ENCODE assay signal across 1 cellular context in the genomic region with DNA sequence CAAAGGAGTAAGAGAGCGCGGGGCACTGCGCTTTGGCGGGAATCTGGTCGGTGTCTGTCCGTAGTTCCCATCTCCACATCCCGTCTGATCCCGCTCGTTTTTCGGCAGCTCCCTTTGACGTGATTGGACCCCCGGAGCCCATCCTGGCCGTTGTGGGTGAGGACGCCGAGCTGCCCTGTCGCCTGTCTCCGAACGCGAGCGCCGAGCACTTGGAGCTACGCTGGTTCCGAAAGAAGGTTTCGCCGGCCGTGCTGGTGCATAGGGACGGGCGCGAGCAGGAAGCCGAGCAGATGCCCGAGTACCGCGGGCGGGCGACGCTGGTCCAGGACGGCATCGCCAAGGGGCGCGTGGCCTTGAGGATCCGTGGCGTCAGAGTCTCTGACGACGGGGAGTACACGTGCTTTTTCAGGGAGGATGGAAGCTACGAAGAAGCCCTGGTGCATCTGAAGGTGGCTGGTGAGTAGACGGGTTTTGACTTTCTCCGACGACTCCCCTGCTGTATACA.
TF ChIP-seq lines count a peak whose summit lies in the region.

No MANE protein-coding gene starts in this region.

TF ChIP-seq in WTC11, 78 proteins besides CTCF, POLR2A, EP300 and RAD21 (continued from another document):
- TF ChIP-seq, protein P1, sequence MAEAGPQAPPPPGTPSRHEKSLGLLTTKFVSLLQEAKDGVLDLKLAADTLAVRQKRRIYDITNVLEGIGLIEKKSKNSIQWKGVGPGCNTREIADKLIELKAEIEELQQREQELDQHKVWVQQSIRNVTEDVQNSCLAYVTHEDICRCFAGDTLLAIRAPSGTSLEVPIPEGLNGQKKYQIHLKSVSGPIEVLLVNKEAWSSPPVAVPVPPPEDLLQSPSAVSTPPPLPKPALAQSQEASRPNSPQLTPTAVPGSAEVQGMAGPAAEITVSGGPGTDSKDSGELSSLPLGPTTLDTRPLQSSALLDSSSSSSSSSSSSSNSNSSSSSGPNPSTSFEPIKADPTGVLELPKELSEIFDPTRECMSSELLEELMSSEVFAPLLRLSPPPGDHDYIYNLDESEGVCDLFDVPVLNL (CRISPR knock-in tag; IDR thresholded peaks at IDR 0.05; ENCODE audit: borderline replicate concordance, low read depth), result no peak
- TF ChIP-seq NFATC4 (CRISPR knock-in tag; IDR thresholded peaks at IDR 0.05) (no peak), ZNF416 (CRISPR knock-in tag; IDR thresholded peaks at IDR 0.05) (no peak), ZNF232 (CRISPR knock-in tag; IDR thresholded peaks at IDR 0.05) (peak; percentile 75; the same call in 1 of the 2 replicates), ZNF138 (CRISPR knock-in tag; conservative IDR thresholded peaks at IDR 0.05) (no peak), FOXK1 (CRISPR knock-in tag; IDR thresholded peaks at IDR 0.05) (peak; percentile 87), TEAD1 (CRISPR knock-in tag; IDR thresholded peaks at IDR 0.05) (peak; percentile 90), ZNF396 (CRISPR knock-in tag; IDR thresholded peaks at IDR 0.05; ENCODE audit: borderline replicate concordance) (no peak), NFYB (CRISPR knock-in tag; conservative IDR thresholded peaks at IDR 0.05; ENCODE audit: low read depth) (peak; percentile 42), SP1 (CRISPR knock-in tag; conservative IDR thresholded peaks at IDR 0.05) (no peak; the same call in 1 of the 2 replicates)
- TF ChIP-seq, protein P2, sequence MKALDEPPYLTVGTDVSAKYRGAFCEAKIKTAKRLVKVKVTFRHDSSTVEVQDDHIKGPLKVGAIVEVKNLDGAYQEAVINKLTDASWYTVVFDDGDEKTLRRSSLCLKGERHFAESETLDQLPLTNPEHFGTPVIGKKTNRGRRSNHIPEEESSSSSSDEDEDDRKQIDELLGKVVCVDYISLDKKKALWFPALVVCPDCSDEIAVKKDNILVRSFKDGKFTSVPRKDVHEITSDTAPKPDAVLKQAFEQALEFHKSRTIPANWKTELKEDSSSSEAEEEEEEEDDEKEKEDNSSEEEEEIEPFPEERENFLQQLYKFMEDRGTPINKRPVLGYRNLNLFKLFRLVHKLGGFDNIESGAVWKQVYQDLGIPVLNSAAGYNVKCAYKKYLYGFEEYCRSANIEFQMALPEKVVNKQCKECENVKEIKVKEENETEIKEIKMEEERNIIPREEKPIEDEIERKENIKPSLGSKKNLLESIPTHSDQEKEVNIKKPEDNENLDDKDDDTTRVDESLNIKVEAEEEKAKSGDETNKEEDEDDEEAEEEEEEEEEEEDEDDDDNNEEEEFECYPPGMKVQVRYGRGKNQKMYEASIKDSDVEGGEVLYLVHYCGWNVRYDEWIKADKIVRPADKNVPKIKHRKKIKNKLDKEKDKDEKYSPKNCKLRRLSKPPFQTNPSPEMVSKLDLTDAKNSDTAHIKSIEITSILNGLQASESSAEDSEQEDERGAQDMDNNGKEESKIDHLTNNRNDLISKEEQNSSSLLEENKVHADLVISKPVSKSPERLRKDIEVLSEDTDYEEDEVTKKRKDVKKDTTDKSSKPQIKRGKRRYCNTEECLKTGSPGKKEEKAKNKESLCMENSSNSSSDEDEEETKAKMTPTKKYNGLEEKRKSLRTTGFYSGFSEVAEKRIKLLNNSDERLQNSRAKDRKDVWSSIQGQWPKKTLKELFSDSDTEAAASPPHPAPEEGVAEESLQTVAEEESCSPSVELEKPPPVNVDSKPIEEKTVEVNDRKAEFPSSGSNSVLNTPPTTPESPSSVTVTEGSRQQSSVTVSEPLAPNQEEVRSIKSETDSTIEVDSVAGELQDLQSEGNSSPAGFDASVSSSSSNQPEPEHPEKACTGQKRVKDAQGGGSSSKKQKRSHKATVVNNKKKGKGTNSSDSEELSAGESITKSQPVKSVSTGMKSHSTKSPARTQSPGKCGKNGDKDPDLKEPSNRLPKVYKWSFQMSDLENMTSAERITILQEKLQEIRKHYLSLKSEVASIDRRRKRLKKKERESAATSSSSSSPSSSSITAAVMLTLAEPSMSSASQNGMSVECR (CRISPR knock-in tag; IDR thresholded peaks at IDR 0.05; ENCODE audit: borderline replicate concordance), result peak; percentile 88; the same call in 1 of the 2 replicates
